ENCODE assay signal across 7 cellular contexts in genomic region chr19:13260883-13261653, GRCh38.
A peak's percentile ranks its signal among the peaks of the same experiment; 100 is the strongest.
DNase-seq lines count a peak whose midpoint lies in the region; ATAC-seq and TF ChIP-seq lines count a peak whose summit lies in the region.

No MANE protein-coding gene starts in this region.

- DNase-seq in PC-9 (peak; percentile 55 to 98), epithelial cell of esophagus (ENCODE audit: low read depth) (peak; percentile 95), spleen (no peak), Caco-2 (no peak)
- DNase-seq in stimulated activated naive CD8-positive, alpha-beta T cell treated with anti-CD3 and anti-CD28 coated beads, Interleukin-15, amount 100 ng/mL, for 72 hours = peak; percentile 56 to 57

- TF ChIP-seq CTCF in PC-9 (conservative IDR thresholded peaks at IDR 0.05) (peak; percentile 43; the same call in 1 of the 2 replicates), epithelial cell of esophagus (IDR thresholded peaks at IDR 0.05; ENCODE audit: insufficient read depth, low read depth, low read length, missing control alignments) (peak; percentile 6), spleen (IDR thresholded peaks at IDR 0.05 in 8 of 11, conservative IDR thresholded peaks at IDR 0.05 in 3 of 11) (no peak), Caco-2 (IDR thresholded peaks at IDR 0.05; ENCODE audit: insufficient read depth in 1 of 2, low read depth in 1 of 2, low read length in 1 of 2, severe bottlenecking in 1 of 2, unreplicated experiment in 1 of 2) (no peak)

- H3K4me2 ChIP-seq in PC-9 = peak overlapping the region; percentile 60

- H3K4me1 ChIP-seq in PC-9 (replicated peaks; ENCODE audit: insufficient read depth) = peaks cover 19% of the 10 kb centered on the region
- H3K4me1 ChIP-seq in spleen = peaks cover 0 to 8% (median 0%) of the 10 kb centered on the region in 6 donors
- peaks cover 6% of the 10 kb centered on the region; the same call in 1 of the 2 replicates for H3K4me1 ChIP-seq in Caco-2

- H3K4me3 ChIP-seq in PC-9 (peak overlapping the region; percentile 8; the same call in 1 of the 2 replicates), epithelial cell of esophagus (ENCODE audit: low read length) (no peak overlapping the region), spleen (no peak overlapping the region), Caco-2 (ENCODE audit: low read depth, low read length) (no peak overlapping the region)

- peaks cover 3% of the 10 kb centered on the region; the same call in 1 of the 2 replicates for H3K9me3 ChIP-seq in PC-9 (ENCODE audit: insufficient read depth, low read depth)
- peaks cover 0 to 9% (median 0%) of the 10 kb centered on the region in 8 donors for H3K9me3 ChIP-seq in spleen
- H3K9me3 ChIP-seq in Caco-2 = no peaks in the 10 kb centered on the region

- intact Hi-C loops in PC-9 (cut with micrococcal nuclease; ENCODE audit: unreplicated experiment) (loop anchor here (5.0 to 10.0 kb wide), 2 partner anchors 64 to 146 kb away; partner anchors contain the start of genes NACC1 and TRMT1), spleen (cut with DNase I; ENCODE audit: low total_unique reads) (loop anchor here (5.0 kb wide), 2 partner anchors 114 to 284 kb away; no protein-coding TSS in a partner anchor), Caco-2 (cut with micrococcal nuclease; ENCODE audit: unreplicated experiment) (no loop called here)

- H3K4me1 Mint-ChIP-seq in stimulated activated naive CD8-positive, alpha-beta T cell treated with anti-CD3 and anti-CD28 coated beads, Interleukin-15, amount 100 ng/mL, for 72 hours = peaks cover 19% of the 10 kb centered on the region
- H3K4me1 Mint-ChIP-seq in Caco-2 (ENCODE audit: low read depth, unreplicated experiment) = no peaks in the 10 kb centered on the region

- peak overlapping the region; percentile 89 for H3K27ac ChIP-seq in PC-9
- no peak overlapping the region for H3K27ac ChIP-seq in spleen

- BruUV-seq in PC-9 (replicated peaks; lab: Mats Ljungman, UMichigan) = TSS peak; percentile 76
- no TSS peak for BruUV-seq in Caco-2 (replicated peaks; lab: Mats Ljungman, UMichigan)

- peak overlapping the region; percentile 54 to 55 for H3K4me3 Mint-ChIP-seq in stimulated activated naive CD8-positive, alpha-beta T cell treated with anti-CD3 and anti-CD28 coated beads, Interleukin-15, amount 100 ng/mL, for 72 hours
- no peak overlapping the region for H3K4me3 Mint-ChIP-seq in Caco-2 (ENCODE audit: unreplicated experiment)

- peaks cover 41% of the 10 kb centered on the region for H3K27me3 Mint-ChIP-seq in stimulated activated naive CD8-positive, alpha-beta T cell treated with anti-CD3 and anti-CD28 coated beads, Interleukin-15, amount 100 ng/mL, for 72 hours
- peaks cover 15% of the 10 kb centered on the region for H3K27me3 Mint-ChIP-seq in Caco-2 (ENCODE audit: insufficient read depth, unreplicated experiment)

- peak overlapping the region in 1 of 2 donors; percentile 67 for H3K27ac Mint-ChIP-seq in stimulated activated naive CD8-positive, alpha-beta T cell treated with anti-CD3 and anti-CD28 coated beads, Interleukin-15, amount 100 ng/mL, for 72 hours
- no peak overlapping the region for H3K27ac Mint-ChIP-seq in Caco-2 (ENCODE audit: unreplicated experiment)

- no peaks in the 10 kb centered on the region for H4K20me1 ChIP-seq in PC-9 (ENCODE audit: insufficient read depth)

- peak; percentile 74 for ATAC-seq in GM18505 (IDR thresholded peaks at IDR 0.05; ENCODE audit: unreplicated experiment)
- peak; percentile 75 for ATAC-seq in HG02763 (IDR thresholded peaks at IDR 0.05; ENCODE audit: unreplicated experiment)
- ATAC-seq in stimulated activated naive CD8-positive, alpha-beta T cell treated with anti-CD3 and anti-CD28 coated beads, Interleukin-15, amount 100 ng/mL, for 72 hours = peak; percentile 95

- WGBS in spleen, 5 donors = 46 to 65% (median 59%) methylated on average over 9 of the region's 9 CpGs

- H2AFZ ChIP-seq in PC-9 = no peak overlapping the region

- POLR2A ChIA-PET in PC-9 (lab: Charles Lee; ENCODE audit: unreplicated experiment) = interaction anchor here (0.6 to 1.3 kb wide), 4 partner anchors 79 to 896 kb away, joined by 3 to 7 read pairs (median 4); no protein-coding TSS in a partner anchor
- POLR2A ChIA-PET in Caco-2 (lab: Charles Lee) = no interaction called here

- H3K79me2 ChIP-seq in PC-9 (ENCODE audit: low read depth) = no peaks in the 10 kb centered on the region

- no peaks in the 10 kb centered on the region for H3K36me3 Mint-ChIP-seq in Caco-2 (ENCODE audit: insufficient read depth, unreplicated experiment)

- CTCF ChIA-PET in PC-9 (lab: Charles Lee) (interaction anchor here (0.5 kb wide), 1 partner anchor 51 kb away, joined by 3 read pairs; no protein-coding TSS in a partner anchor), Caco-2 (lab: Charles Lee) (no interaction called here)

- H3K27me3 ChIP-seq in PC-9 (ENCODE audit: insufficient read depth, low read depth) = no peaks in the 10 kb centered on the region
- H3K27me3 ChIP-seq in spleen (replicated peaks in 1 of 7) = peaks cover 0 to 26% (median 0%) of the 10 kb centered on the region in 7 donors
- no peaks in the 10 kb centered on the region; the same call in 1 of the 2 replicates for H3K27me3 ChIP-seq in Caco-2 (replicated peaks; ENCODE audit: control insufficient read depth, insufficient read depth, low read length)

- peaks cover 0 to 7% of the 10 kb centered on the region in 2 donors for H3K9me3 Mint-ChIP-seq in stimulated activated naive CD8-positive, alpha-beta T cell treated with anti-CD3 and anti-CD28 coated beads, Interleukin-15, amount 100 ng/mL, for 72 hours
- no peaks in the 10 kb centered on the region for H3K9me3 Mint-ChIP-seq in Caco-2 (ENCODE audit: unreplicated experiment)

- H3F3A ChIP-seq in PC-9 (ENCODE audit: insufficient read depth, low read depth) = peaks cover 19% of the 10 kb centered on the region

- H3K36me3 ChIP-seq in PC-9 (ENCODE audit: low read depth) (no peaks in the 10 kb centered on the region), spleen (no peaks in the 10 kb centered on the region), Caco-2 (ENCODE audit: control insufficient read depth, insufficient read depth, low read length) (no peaks in the 10 kb centered on the region)

- no peaks in the 10 kb centered on the region for H3K9me2 ChIP-seq in PC-9 (ENCODE audit: insufficient read depth)

- TF ChIP-seq POLR2A in GM18505 (IDR thresholded peaks at IDR 0.05; ENCODE audit: borderline replicate concordance, extremely low read depth, insufficient read depth, insufficient read length) (peak; percentile 48), spleen (IDR thresholded peaks at IDR 0.05) (no peak)

Comparison
In these comparisons a context has a peak if more than half of its experiments do, and no peak if none do; other contexts are left out.
1. DNase-seq: peak in PC-9 (2 of 2), epithelial cell of esophagus (single experiment) and stimulated activated naive CD8-positive, alpha-beta T cell treated with anti-CD3 and anti-CD28 coated beads, Interleukin-15, amount 100 ng/mL, for 72 hours (2 of 2); none in spleen (single experiment) and Caco-2 (0 of 2).
2. CTCF ChIP-seq: peak in PC-9 (single experiment) and epithelial cell of esophagus (single experiment); none in spleen (0 of 11) and Caco-2 (0 of 2).
3. Peak in every context shown above with its lines, with median percentiles within 50 percentile points of each other: ATAC-seq.